In genomic region chr2:143629344-143629743, GRCh38 we compare ENCODE assay signal across 16 cellular contexts.
DNase-seq lines count a peak whose midpoint lies in the region; TF ChIP-seq lines count a peak whose summit lies in the region.
"Had no signal": no experiment of that assay in that cellular context is flagged by ENCODE, and none has a peak within 500 bp of the region (broad histone marks: within the 10 kb centered on the region; RNA-seq: fewer than 3 reads in every experiment).

No MANE protein-coding gene starts in this region.

- H3K4me3 ChIP-seq in A673 (ENCODE audit: low read depth, low read length, poor library complexity, severe bottlenecking): no peak overlapping the region
- H3K4me3 ChIP-seq in HEK293 (ENCODE audit: low read depth, low read length): no peak overlapping the region
- H3K4me3 ChIP-seq in SK-N-MC: peak overlapping the region; percentile 63
- H3K4me3 ChIP-seq in coronary artery: no peak overlapping the region
- H3K4me3 ChIP-seq: ascending aorta, mucosa of descending colon had no signal

- no peaks in the 10 kb centered on the region for H3K27me3 ChIP-seq in A673 (replicated peaks; ENCODE audit: insufficient read depth, low read depth, low read length, poor library complexity)
- H3K27me3 ChIP-seq: ascending aorta had no signal

- H3K4me1 ChIP-seq in A673 (ENCODE audit: insufficient read depth, low read length, poor library complexity, severe bottlenecking) (peaks cover 12% of the 10 kb centered on the region), HEK293 (ENCODE audit: control insufficient read depth, insufficient read depth, low read length) (0 out of 2 replicates have a peak, but pooled peaks cover 4% of the 10 kb centered on the region)
- H3K4me1 ChIP-seq: ascending aorta had no signal

- TF ChIP-seq CTCF in A673 (conservative IDR thresholded peaks at IDR 0.05; ENCODE audit: low read depth, low read length) (no peak), HEK293 (tag by site-specific recombination; IDR thresholded peaks at IDR 0.05) (no peak), coronary artery (IDR thresholded peaks at IDR 0.05) (no peak)

- H3K9me3 ChIP-seq in A673 (ENCODE audit: low read depth, low read length, poor library complexity, severe bottlenecking): no peaks in the 10 kb centered on the region
- no peaks in the 10 kb centered on the region for H3K9me3 ChIP-seq in HEK293 (ENCODE audit: control insufficient read depth, insufficient read depth, low read depth, low read length)
- no peaks in the 10 kb centered on the region for H3K9me3 ChIP-seq in SK-N-MC (ENCODE audit: low read depth, low read length)
- H3K9me3 ChIP-seq: ascending aorta, mucosa of descending colon had no signal

- peak; percentile 68 for DNase-seq in A673 (ENCODE audit: low spot score)
- DNase-seq in SK-N-MC (ENCODE audit: low read depth, low spot score): peak; percentile 94
- DNase-seq in fibroblast of the conjunctiva (ENCODE audit: low read depth): peak; percentile 1
- no peak for DNase-seq in SHP77 (lab: John Stamatoyannopoulos, UW)
- DNase-seq in coronary artery (ENCODE audit: low spot score): no peak
- no peak for DNase-seq in ACHN
- DNase-seq in NCI-H1436 (lab: John Stamatoyannopoulos, UW): no peak
- DNase-seq: activated CD4-positive, alpha-beta T cell treated with anti-CD3 and anti-CD28 coated beads for 36 hours; effector CD4-positive, alpha-beta T cell; kidney glomerular epithelial cell; mucosa of descending colon; NCI-H2171; stimulated activated CD4-positive, alpha-beta T cell treated with anti-CD3 and anti-CD28 coated beads, Interleukin-1b, Interleukin-23, amount 100 ng/mL, for 48 hours; T-helper 1 cell had no signal

- in situ Hi-C loops in ACHN (cut with HindIII; ENCODE audit: low pct_ligation_motif_present, low pct_unique_long_range_greater_than_20kb, low sequenced_read_pairs): no loop called here

- no peak overlapping the region for H3K9ac ChIP-seq in SK-N-MC (ENCODE audit: insufficient read length)

- POLR2A ChIA-PET in A673 (lab: Charles Lee; ENCODE audit: low non-redundant PET): no interaction called here
- POLR2A ChIA-PET in HEK293 (lab: Yijun Ruan, JAX): no interaction called here

- H3K27ac ChIP-seq in A673 (ENCODE audit: low read depth, low read length, poor library complexity, severe bottlenecking) (peak overlapping the region; percentile 18), HEK293 (ENCODE audit: extremely low read depth, low read depth, low read length) (no peak overlapping the region), SK-N-MC (peak overlapping the region; percentile 89), coronary artery (no peak overlapping the region)
- H3K27ac ChIP-seq: ascending aorta had no signal

- CTCF ChIA-PET in A673 (lab: Charles Lee) (no interaction called here), HEK293 (lab: Yijun Ruan, JAX) (interaction anchor here (1.3 kb wide), 1 partner anchor 57 kb away, joined by 3 read pairs; no protein-coding TSS in a partner anchor)

- intact Hi-C loops in A673 (cut with micrococcal nuclease; ENCODE audit: unreplicated experiment): no loop called here

- BruUV-seq in A673 (replicated peaks; lab: Mats Ljungman, UMichigan): no TSS peak

- H3K36me3 ChIP-seq in A673 (ENCODE audit: insufficient read depth, low read length, poor library complexity, severe bottlenecking): no peaks in the 10 kb centered on the region
- no peaks in the 10 kb centered on the region for H3K36me3 ChIP-seq in HEK293 (ENCODE audit: control insufficient read depth in 2 of 2, insufficient read depth in 1 of 2, low read length in 2 of 2)
- no peaks in the 10 kb centered on the region; the same call in 1 of the 2 replicates for H3K36me3 ChIP-seq in SK-N-MC (ENCODE audit: insufficient read depth, low read length)
- H3K36me3 ChIP-seq: ascending aorta had no signal

TF ChIP-seq in HEK293, 187 proteins besides CTCF, POLR2A, EP300 and RAD21 (continues in another document):
- TF ChIP-seq ZNF600 (tag by site-specific recombination; IDR thresholded peaks at IDR 0.05) (no peak), PRDM6 (tag by site-specific recombination; IDR thresholded peaks at IDR 0.05) (peak; percentile 79), ZNF324 (tag by site-specific recombination; IDR thresholded peaks at IDR 0.05) (no peak), ZNF843 (tag by site-specific recombination; IDR thresholded peaks at IDR 0.05) (0 out of 2 replicates have a peak, but pooled peaks have one; percentile 10), ZNF792 (tag by site-specific recombination; IDR thresholded peaks at IDR 0.05) (no peak), FEZF1 (tag by site-specific recombination; IDR thresholded peaks at IDR 0.05) (peak; percentile 79), ZNF404 (tag by site-specific recombination; IDR thresholded peaks at IDR 0.05) (no peak), ZFP69B (tag by site-specific recombination; IDR thresholded peaks at IDR 0.05) (no peak), BCL6B (tag by site-specific recombination; IDR thresholded peaks at IDR 0.05) (no peak), ZEB2 (tag by site-specific recombination; IDR thresholded peaks at IDR 0.05) (no peak), ZSCAN5A (tag by site-specific recombination; IDR thresholded peaks at IDR 0.05) (no peak), ZNF423 (tag by site-specific recombination; IDR thresholded peaks at IDR 0.05) (no peak), ZNF704 (tag by site-specific recombination; IDR thresholded peaks at IDR 0.05) (no peak), ZNF155 (tag by site-specific recombination; IDR thresholded peaks at IDR 0.05) (no peak), KLF9 (tag by site-specific recombination; IDR thresholded peaks at IDR 0.05; ENCODE audit: low read depth) (no peak), ZSCAN4 (tag by site-specific recombination; IDR thresholded peaks at IDR 0.05) (no peak), ZNF146 (tag by site-specific recombination; IDR thresholded peaks at IDR 0.05) (no peak), GLI2 (tag by site-specific recombination; IDR thresholded peaks at IDR 0.05; ENCODE audit: borderline replicate concordance, low read depth) (no peak), ZIC2 (tag by site-specific recombination; IDR thresholded peaks at IDR 0.05) (0 out of 2 replicates have a peak, but pooled peaks have one; percentile 41), ZNF660 (tag by site-specific recombination; IDR thresholded peaks at IDR 0.05) (peak; percentile 54; the same call in 1 of the 2 replicates)

Comparison
In these comparisons a context has a peak if more than half of its experiments do, and no peak if none do; other contexts are left out.
1. DNase-seq: peak in A673 (single experiment), SK-N-MC (single experiment) and fibroblast of the conjunctiva (single experiment); none in SHP77 (0 of 2), coronary artery (single experiment), ACHN (single experiment) and NCI-H1436 (single experiment).
2. H3K27ac ChIP-seq: peak in A673 (single experiment) and SK-N-MC (single experiment); none in HEK293 (single experiment) and coronary artery (0 of 2).